20 cellular contexts compared by ENCODE assay signal in the genomic region with DNA sequence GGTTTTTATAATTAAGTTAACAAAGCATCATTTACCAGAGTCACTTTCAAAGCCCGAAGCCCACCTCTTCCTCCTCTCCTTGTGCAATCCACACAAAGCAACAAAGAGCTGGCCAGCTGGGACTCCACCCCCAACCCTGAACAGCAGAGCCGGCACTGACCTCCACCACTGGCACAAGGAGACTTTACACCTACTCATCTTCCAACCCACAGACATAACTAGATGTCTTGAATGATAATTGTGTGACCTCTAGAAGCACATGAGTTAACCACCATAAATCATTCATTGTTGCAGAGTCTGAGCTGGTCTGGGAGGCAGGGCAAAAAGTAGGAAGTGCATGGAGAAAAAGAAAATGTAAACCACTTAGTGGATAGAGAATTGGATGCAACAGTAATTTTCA.
DNase-seq lines count a peak whose midpoint lies in the region; ATAC-seq, FAIRE-seq and TF ChIP-seq lines count a peak whose summit lies in the region.
"Had no signal": no experiment of that assay in that cellular context is flagged by ENCODE, and none has a peak within 500 bp of the region (broad histone marks: within the 10 kb centered on the region; RNA-seq: fewer than 3 reads in every experiment).

No MANE protein-coding gene starts in this region.

- H3K79me1 ChIP-seq in H1 (ENCODE audit: low read depth, low read length), result no peaks in the 10 kb centered on the region

- H3K4me2 ChIP-seq in H1 (ENCODE audit: insufficient read depth in 1 of 2, low read depth in 2 of 2, low read length in 2 of 2) (no peak overlapping the region), Karpas-422 (ENCODE audit: low read depth, low read length, poor library complexity, severe bottlenecking) (no peak overlapping the region)

- H3K4me1 ChIP-seq in H1 (replicated peaks in 1 of 4; ENCODE audit: control insufficient read depth in 3 of 4, insufficient read depth in 4 of 4, low read length in 3 of 4) (peaks cover 0 to 5% (median 2%) of the 10 kb centered on the region in 4 experiments; a peak in 2 of 7 replicates), mesodermal cell (ENCODE audit: control insufficient read depth, insufficient read depth, low read length, poor library complexity, severe bottlenecking) (peaks cover 5% of the 10 kb centered on the region), Karpas-422 (ENCODE audit: low read length) (no peaks in the 10 kb centered on the region)
- H3K4me1 ChIP-seq: tibial nerve had no signal

- H3K4ac ChIP-seq in H1 (replicated peaks; ENCODE audit: insufficient read length, low read depth, low read length), result no peak overlapping the region

- H3K23me2 ChIP-seq in H1 (ENCODE audit: low read depth, low read length), result no peaks in the 10 kb centered on the region

- H4K20me1 ChIP-seq in H1 (replicated peaks in 1 of 2; ENCODE audit: control insufficient read depth in 1 of 2, insufficient read depth in 2 of 2, low read length in 2 of 2) (no peaks in the 10 kb centered on the region), Karpas-422 (ENCODE audit: insufficient read depth, low read depth, low read length) (no peaks in the 10 kb centered on the region)

- H3K9ac ChIP-seq in H1 (replicated peaks in 1 of 4; ENCODE audit: extremely low read depth in 1 of 4, low read depth in 3 of 4, low read length in 3 of 4) (no peak overlapping the region), Karpas-422 (ENCODE audit: low read length) (no peak overlapping the region)

- peak; percentile 15 for DNase-seq in ELR (ENCODE audit: low read depth)
- peak; percentile 18 for DNase-seq in MV-4-11 (lab: John Stamatoyannopoulos, UW)
- DNase-seq in H1 (ENCODE audit: low read depth in 1 of 2, low spot score in 2 of 2), result no peak
- no peak for DNase-seq in Karpas-422
- DNase-seq in GM19238 (ENCODE audit: insufficient read length, low spot score), result no peak
- no peak for DNase-seq in activated CD8-positive, alpha-beta memory T cell treated with anti-CD3 and anti-CD28 coated beads, Interleukin-2, amount 50 U/mL, for 4 hours
- DNase-seq: activated CD4-positive, CD25-positive, alpha-beta regulatory T cell treated with anti-CD3 and anti-CD28 coated beads, Interleukin-2, amount 50 U/mL, for 72 hours; activated naive CD4-positive, alpha-beta T cell treated with anti-CD3 and anti-CD28 coated beads, Interleukin-2, amount 10 ng/mL, durations not matched to agents 7 days and 5 days; DMS153; effector memory CD8-positive, alpha-beta T cell; kidney; MG63; naive B cell; NCI-H226; right cardiac atrium; stimulated activated CD4-positive, alpha-beta T cell treated with anti-CD3 and anti-CD28 coated beads, Interleukin-4, amount 100 ng/mL, for 24 hours had no signal

- no peak overlapping the region for H3K23ac ChIP-seq in H1 (ENCODE audit: insufficient read length)

- H2AK5ac ChIP-seq in H1 (ENCODE audit: low read depth, low read length), result no peak overlapping the region

- FAIRE-seq in H1 (lab: Jason Lieb, UNC), result no peak
- FAIRE-seq: kidney, RCC 7860 had no signal

- TF ChIP-seq RAD21 in H1 (IDR thresholded peaks at IDR 0.05 in 1 of 2, conservative IDR thresholded peaks at IDR 0.05 in 1 of 2; ENCODE audit: low read depth in 2 of 2, low read length in 2 of 2), result no peak

- H4K8ac ChIP-seq in H1 (ENCODE audit: extremely low read depth, insufficient read depth, low read length), result no peak overlapping the region

- H3K36me3 ChIP-seq in H1 (ENCODE audit: control insufficient read depth in 2 of 4, insufficient read depth in 4 of 4, low read length in 3 of 4) (no peaks in the 10 kb centered on the region), mesodermal cell (ENCODE audit: control insufficient read depth, insufficient read depth, low read length) (no peaks in the 10 kb centered on the region), Karpas-422 (ENCODE audit: insufficient read depth, low read length) (no peaks in the 10 kb centered on the region)
- H3K36me3 ChIP-seq: MG63, tibial nerve had no signal

- H2AFZ ChIP-seq in H1 (ENCODE audit: low read length) (no peak overlapping the region; the same call in 1 of the 2 replicates), Karpas-422 (ENCODE audit: low read length) (no peak overlapping the region)

- H3K79me2 ChIP-seq in H1 (ENCODE audit: control insufficient read depth in 1 of 2, insufficient read depth in 2 of 2, low read length in 2 of 2) (no peaks in the 10 kb centered on the region), Karpas-422 (ENCODE audit: low read length) (no peaks in the 10 kb centered on the region)

- no peak overlapping the region for H3K27ac ChIP-seq in H1 (ENCODE audit: low read depth, low read length)
- peak overlapping the region; percentile 51 for H3K27ac ChIP-seq in mesodermal cell (ENCODE audit: low read depth, low read length, severe bottlenecking)
- no peak overlapping the region for H3K27ac ChIP-seq in Karpas-422 (ENCODE audit: low read length)
- H3K27ac ChIP-seq: tibial nerve had no signal

- H3K14ac ChIP-seq in H1 (ENCODE audit: insufficient read length), result no peak overlapping the region

- H2BK120ac ChIP-seq in H1 (replicated peaks; ENCODE audit: low read depth, low read length), result no peak overlapping the region

- no peak overlapping the region for H2BK5ac ChIP-seq in H1 (ENCODE audit: low read depth, low read length)

- no peak for ATAC-seq in GM21825 (IDR thresholded peaks at IDR 0.05; ENCODE audit: unreplicated experiment)
- ATAC-seq: effector memory CD8-positive, alpha-beta T cell had no signal

- no peak for TF ChIP-seq POLR2A in H1 (IDR thresholded peaks at IDR 0.05; ENCODE audit: control extremely low read depth in 1 of 2, low read depth in 2 of 2, low read length in 2 of 2)

- no peak overlapping the region for H2BK20ac ChIP-seq in H1 (ENCODE audit: low read length)

- H3K56ac ChIP-seq in H1 (replicated peaks; ENCODE audit: insufficient read length, low read depth, low read length), result no peak overlapping the region

- no peak overlapping the region for H2BK15ac ChIP-seq in H1 (ENCODE audit: low read length)

- no peak overlapping the region for H4K91ac ChIP-seq in H1 (replicated peaks; ENCODE audit: insufficient read length, low read length)

- H4K5ac ChIP-seq in H1 (ENCODE audit: insufficient read length, low read depth, low read length), result no peak overlapping the region

- POLR2A ChIA-PET in H1 (lab: Charles Lee; ENCODE audit: partially characterized antibody), result no interaction called here

- no peak overlapping the region for H3K4me3 ChIP-seq in H1 (ENCODE audit: extremely low read depth in 1 of 4, insufficient read depth in 2 of 4, low read depth in 3 of 4, low read length in 4 of 4)
- no peak overlapping the region for H3K4me3 ChIP-seq in mesodermal cell (ENCODE audit: extremely low read depth, insufficient read depth, low read length, poor library complexity, severe bottlenecking)
- H3K4me3 ChIP-seq in Karpas-422 (ENCODE audit: low read length), result no peak overlapping the region
- H3K4me3 ChIP-seq: MG63, tibial nerve had no signal

- TF ChIP-seq CTCF in H1 (IDR thresholded peaks at IDR 0.05; ENCODE audit: control extremely low read depth in 1 of 3, insufficient read depth in 1 of 3, low read depth in 1 of 3, low read length in 3 of 3), result no peak

- H3K27me3 ChIP-seq in H1 (replicated peaks in 1 of 4; ENCODE audit: control insufficient read depth in 3 of 4, extremely low read depth in 1 of 4, insufficient read depth in 3 of 4, low read length in 3 of 4) (no peaks in the 10 kb centered on the region), Karpas-422 (ENCODE audit: low read length) (no peaks in the 10 kb centered on the region)
- H3K27me3 ChIP-seq: MG63, tibial nerve had no signal

- no peak for TF ChIP-seq EP300 in H1 (IDR thresholded peaks at IDR 0.05; ENCODE audit: borderline replicate concordance in 1 of 2, low read depth in 2 of 2, low read length in 2 of 2)

- H3K9me3 ChIP-seq in H1 (ENCODE audit: insufficient read depth in 2 of 2, low read depth in 1 of 2, low read length in 1 of 2) (no peaks in the 10 kb centered on the region), mesodermal cell (ENCODE audit: control insufficient read depth, low read length) (no peaks in the 10 kb centered on the region), Karpas-422 (ENCODE audit: low read length) (no peaks in the 10 kb centered on the region)
- H3K9me3 ChIP-seq: MG63, tibial nerve had no signal

- WGBS in H1 (ENCODE audit: extremely low coverage in 1 of 2, insufficient coverage in 1 of 2, insufficient read length in 1 of 2, insufficient replicate concordance in 2 of 2, low coverage in 1 of 2, low lambda C conversion rate in 2 of 2, missing lambda C conversion rate in 1 of 2), 2 experiments, result 50% methylated on average over 2 of the region's 2 CpGs; no CpG with 5 or more reads in 1 of the 2 experiments
- WGBS in mesodermal cell (ENCODE audit: insufficient coverage in 2 of 2), 2 experiments, result 40 to 50% methylated on average over 1 of the region's 2 CpGs

- H3K9me2 ChIP-seq in Karpas-422 (replicated peaks; ENCODE audit: insufficient read depth, low read length), result no peaks in the 10 kb centered on the region

- no peak overlapping the region for H2BK12ac ChIP-seq in H1 (ENCODE audit: low read depth, low read length)

- CTCF ChIA-PET in H1 (lab: Charles Lee; ENCODE audit: partially characterized antibody), result interaction anchor here (1.0 to 2.3 kb wide), 3 partner anchors 9 to 223 kb away, joined by 3 to 6 read pairs (median 4); no protein-coding TSS in a partner anchor

- no peak overlapping the region for H3K18ac ChIP-seq in H1 (ENCODE audit: extremely low read depth, low read length)

TF ChIP-seq in H1, 55 proteins besides CTCF, POLR2A, EP300 and RAD21:
- TF ChIP-seq CEBPB (IDR thresholded peaks at IDR 0.05; ENCODE audit: low read depth, low read length), result peak; percentile 71
- no peak for TF ChIP-seq RNF2 (IDR thresholded peaks at IDR 0.05; ENCODE audit: borderline replicate concordance, low read depth, low read length, missing control alignments, poor library complexity, severe bottlenecking)

Comparison
In these comparisons a context has a peak if more than half of its experiments do, and no peak if none do; other contexts are left out.
1. DNase-seq: peak in ELR (single experiment) and MV-4-11 (single experiment); none in H1 (0 of 2), Karpas-422 (single experiment), GM19238 (single experiment) and activated CD8-positive, alpha-beta memory T cell treated with anti-CD3 and anti-CD28 coated beads, Interleukin-2, amount 50 U/mL, for 4 hours (single experiment).